12 cellular contexts compared by ENCODE assay signal in genomic region chr10:97914171-97914836, GRCh38.
A peak's percentile ranks its signal among the peaks of the same experiment; 100 is the strongest.
DNase-seq lines count a peak whose midpoint lies in the region; ATAC-seq and TF ChIP-seq lines count a peak whose summit lies in the region.
"Had no signal": no experiment of that assay in that cellular context is flagged by ENCODE, and none has a peak within 500 bp of the region (broad histone marks: within the 10 kb centered on the region; RNA-seq: fewer than 3 reads in every experiment).

No MANE protein-coding gene starts in this region.

- in situ Hi-C loops in gastrocnemius medialis (cut with MboI; ENCODE audit: low sequenced_read_pairs in 4 of 4) = loop anchor here in 2 of 4 donors (10.0 kb wide), 1 partner anchor 130 kb away; no protein-coding TSS in a partner anchor

- no TSS peak for BruUV-seq in HCT116 (replicated peaks; lab: Mats Ljungman, UMichigan)
- no TSS peak for BruUV-seq in PC-9 (replicated peaks; lab: Mats Ljungman, UMichigan)

- peak; percentile 51 for ATAC-seq in HCT116
- ATAC-seq in left ventricle myocardium superior = peak; percentile 21
- peak; percentile 4 to 5 for ATAC-seq in gastrocnemius medialis

- H3K9me3 ChIP-seq in HCT116 (ENCODE audit: control insufficient read depth in 1 of 2, insufficient read depth in 1 of 2, low read depth in 1 of 2, low read length in 2 of 2) = no peaks in the 10 kb centered on the region
- no peaks in the 10 kb centered on the region for H3K9me3 ChIP-seq in PC-9 (ENCODE audit: insufficient read depth, low read depth)
- no peaks in the 10 kb centered on the region for H3K9me3 ChIP-seq in gastrocnemius medialis
- H3K9me3 ChIP-seq: BE2C, breast epithelium, gastroesophageal sphincter, suprapubic skin had no signal

- peaks cover 5% of the 10 kb centered on the region; the same call in 1 of the 2 replicates for H3K27me3 ChIP-seq in HCT116 (ENCODE audit: insufficient read depth, low read length)
- H3K27me3 ChIP-seq in PC-9 (ENCODE audit: insufficient read depth, low read depth) = peaks cover 10% of the 10 kb centered on the region
- H3K27me3 ChIP-seq in gastrocnemius medialis = no peaks in the 10 kb centered on the region
- H3K27me3 ChIP-seq: BE2C, breast epithelium had no signal

- DNase-seq in HCT116 (ENCODE audit: low read depth, low spot score) (no peak), PC-9 (no peak), left ventricle myocardium superior (no peak), gastrocnemius medialis (no peak), COLO829 (ENCODE audit: low spot score) (no peak), NCI-H2196 treated with DMSO at 0.1 percent for 48 hours (lab: John Stamatoyannopoulos, UW; ENCODE audit: unreplicated experiment) (no peak)
- DNase-seq in activated naive CD4-positive, alpha-beta T cell (lab: John Stamatoyannopoulos, UW) = no peak

- intact Hi-C loops in HCT116 (cut with micrococcal nuclease) (loop anchor here (1.0 to 10.0 kb wide), 4 partner anchors 127 to 750 kb away; no protein-coding TSS in a partner anchor), PC-9 (cut with micrococcal nuclease; ENCODE audit: unreplicated experiment) (loop anchor here (1.0 to 10.0 kb wide), 3 partner anchors 127 to 1330 kb away; no protein-coding TSS in a partner anchor), left ventricle myocardium superior (cut with micrococcal nuclease) (no loop called here), gastrocnemius medialis (cut with DNase I; ENCODE audit: low total_unique reads) (loop anchor here (1.0 kb wide), 2 partner anchors 127 to 131 kb away; no protein-coding TSS in a partner anchor)

- peaks cover 3 to 9% of the 10 kb centered on the region in 2 experiments; a peak in 3 of 4 replicates for H3K4me1 ChIP-seq in HCT116 (ENCODE audit: control insufficient read depth in 1 of 2, insufficient read depth in 2 of 2, low read length in 2 of 2)
- H3K4me1 ChIP-seq in PC-9 (replicated peaks; ENCODE audit: insufficient read depth) = no peaks in the 10 kb centered on the region
- peaks cover 8% of the 10 kb centered on the region in 2 donors for H3K4me1 ChIP-seq in gastrocnemius medialis

- CTCF ChIA-PET in HCT116 (lab: Charles Lee) = interaction anchor here (0.6 to 5.6 kb wide), 9 partner anchors 9 to 553 kb away, joined by 3 to 76 read pairs (median 3); no protein-coding TSS in a partner anchor
- CTCF ChIA-PET in PC-9 (lab: Charles Lee) = no interaction called here

- H3K4me3 ChIP-seq in HCT116 (replicated peaks in 1 of 2; ENCODE audit: low read depth in 1 of 2, low read length in 2 of 2) (no peak overlapping the region), PC-9 (no peak overlapping the region), gastrocnemius medialis (peak overlapping the region in 2 of 4 donors; percentile 22 to 24)
- H3K4me3 ChIP-seq: gastroesophageal sphincter, suprapubic skin had no signal

- POLR2A ChIA-PET in HCT116 (lab: Charles Lee) = no interaction called here
- POLR2A ChIA-PET in PC-9 (lab: Charles Lee; ENCODE audit: unreplicated experiment) = no interaction called here

- H3K36me3 ChIP-seq in HCT116 (ENCODE audit: control insufficient read depth in 1 of 2, insufficient read depth in 2 of 2, low read length in 2 of 2) (no peaks in the 10 kb centered on the region), PC-9 (ENCODE audit: low read depth) (no peaks in the 10 kb centered on the region), gastrocnemius medialis (no peaks in the 10 kb centered on the region)
- H3K36me3 ChIP-seq: BE2C, breast epithelium, gastroesophageal sphincter, suprapubic skin, WERI-Rb-1 had no signal

- TF ChIP-seq RAD21 in HCT116 (IDR thresholded peaks at IDR 0.05; ENCODE audit: low read depth) = no peak

- no peak for TF ChIP-seq POLR2A in HCT116 (IDR thresholded peaks at IDR 0.05; ENCODE audit: borderline replicate concordance, extremely low read depth, insufficient read depth, insufficient read length)
- no peak for TF ChIP-seq POLR2A in gastrocnemius medialis (IDR thresholded peaks at IDR 0.05)

- H3K4me2 ChIP-seq in HCT116 (ENCODE audit: low read length) (peak overlapping the region; percentile 57), PC-9 (peak overlapping the region; percentile 23; the same call in 1 of the 2 replicates)

- H3K79me2 ChIP-seq in HCT116 (ENCODE audit: insufficient read depth, low read length) (no peaks in the 10 kb centered on the region), PC-9 (ENCODE audit: low read depth) (no peaks in the 10 kb centered on the region)

- RAD21 ChIA-PET in HCT116 (lab: Charles Lee; ENCODE audit: low non-redundant PET in 1 of 2, low total read pairs in 2 of 2, uncharacterized antibody in 2 of 2, unreplicated experiment in 2 of 2) = interaction anchor here (1.2 to 2.1 kb wide), 4 partner anchors 127 to 132 kb away, joined by 3 to 13 read pairs (median 7); no protein-coding TSS in a partner anchor

- H3K9me2 ChIP-seq in HCT116 (ENCODE audit: insufficient read depth) (no peaks in the 10 kb centered on the region), PC-9 (ENCODE audit: insufficient read depth) (no peaks in the 10 kb centered on the region)

- H3F3A ChIP-seq in PC-9 (ENCODE audit: insufficient read depth, low read depth) = no peaks in the 10 kb centered on the region

- H2AFZ ChIP-seq in HCT116 (ENCODE audit: low read depth, low read length, poor library complexity, severe bottlenecking) (peak overlapping the region; percentile 75), PC-9 (no peak overlapping the region)

- no peak overlapping the region for H3K9ac ChIP-seq in HCT116 (ENCODE audit: low read length)

- no peak for TF ChIP-seq CTCF in HCT116 (IDR thresholded peaks at IDR 0.05 in 2 of 3, conservative IDR thresholded peaks at IDR 0.05 in 1 of 3; ENCODE audit: borderline replicate concordance in 1 of 3, insufficient read depth in 1 of 3, low read depth in 2 of 3, low read length in 2 of 3)
- TF ChIP-seq CTCF in PC-9 (conservative IDR thresholded peaks at IDR 0.05) = no peak
- no peak for TF ChIP-seq CTCF in gastrocnemius medialis (IDR thresholded peaks at IDR 0.05 in 4 of 5, conservative IDR thresholded peaks at IDR 0.05 in 1 of 5)

- no peaks in the 10 kb centered on the region for H4K20me1 ChIP-seq in HCT116 (ENCODE audit: insufficient read depth)
- H4K20me1 ChIP-seq in PC-9 (ENCODE audit: insufficient read depth) = no peaks in the 10 kb centered on the region

- H3K27ac ChIP-seq in HCT116 (ENCODE audit: low read depth, low read length) = no peak overlapping the region; the same call in 1 of the 2 replicates
- H3K27ac ChIP-seq in PC-9 = no peak overlapping the region
- no peak overlapping the region for H3K27ac ChIP-seq in gastrocnemius medialis
- H3K27ac ChIP-seq: gastroesophageal sphincter, suprapubic skin, WERI-Rb-1 had no signal

TF ChIP-seq in HCT116, 20 proteins besides CTCF, POLR2A, EP300 and RAD21:
- TF ChIP-seq SP1 (IDR thresholded peaks at IDR 0.05; ENCODE audit: low read depth) (no peak), SIN3A (IDR thresholded peaks at IDR 0.05; ENCODE audit: low read depth) (no peak), CBX3 (IDR thresholded peaks at IDR 0.05; ENCODE audit: low read depth) (no peak)
